Comparison of ENCODE assay signal across 17 cellular contexts in genomic region chr4:167415461-167415860, GRCh38.
DNase-seq lines count a peak whose midpoint lies in the region; ATAC-seq, FAIRE-seq and TF ChIP-seq lines count a peak whose summit lies in the region.
"Had no signal": no experiment of that assay in that cellular context is flagged by ENCODE, and none has a peak within 500 bp of the region (broad histone marks: within the 10 kb centered on the region; RNA-seq: fewer than 3 reads in every experiment).

No MANE protein-coding gene starts in this region.

- TF ChIP-seq POLR2A in A549 (IDR thresholded peaks at IDR 0.05; ENCODE audit: low read length): no peak
- no peak for TF ChIP-seq POLR2A in K562 (conservative IDR thresholded peaks at IDR 0.05)

- CTCF ChIA-PET in A549 (lab: Yijun Ruan, JAX): no interaction called here
- CTCF ChIA-PET in K562 (lab: Yijun Ruan, JAX; ENCODE audit: low intra/inter-chr PET ratio): no interaction called here

- H3K4me2 ChIP-seq in A549: no peak overlapping the region
- no peak overlapping the region for H3K4me2 ChIP-seq in K562 (ENCODE audit: insufficient read depth, low read length)
- H3K4me2 ChIP-seq: BLaER1 treated with 17β-estradiol and CSF1 and Interleukin-3, amounts not matched to agents 10 nM and 100 nM had no signal

- no peak overlapping the region for H3K9ac ChIP-seq in K562 (ENCODE audit: insufficient read depth in 1 of 2, low read depth in 2 of 2, low read length in 2 of 2)
- H3K9ac ChIP-seq: BLaER1 treated with 17β-estradiol and CSF1 and Interleukin-3, amounts not matched to agents 10 nM and 100 nM had no signal

- FAIRE-seq in A549 (lab: Jason Lieb, UNC) (no peak), K562 (lab: Jason Lieb, UNC) (no peak), islet of Langerhans (lab: Jason Lieb, UNC) (peak; percentile 69)
- FAIRE-seq: D721Med, GM12891 had no signal

- intact Hi-C loops in K562 (cut with micrococcal nuclease): no loop called here

- H3K9me1 ChIP-seq in K562 (ENCODE audit: control insufficient read depth, insufficient read depth, low read length): no peaks in the 10 kb centered on the region

- H3K36me3 ChIP-seq in K562 (ENCODE audit: control insufficient read depth, insufficient read depth, low read length): no peaks in the 10 kb centered on the region
- H3K36me3 ChIP-seq: BLaER1 treated with 17β-estradiol and CSF1 and Interleukin-3, amounts not matched to agents 10 nM and 100 nM had no signal

- H3K27ac ChIP-seq in A549 (no peak overlapping the region), K562 (ENCODE audit: extremely low read depth, low read depth, low read length) (no peak overlapping the region)
- H3K27ac ChIP-seq: BLaER1 treated with 17β-estradiol and CSF1 and Interleukin-3, amounts not matched to agents 10 nM and 100 nM; C4-2B had no signal

- no peak for TF ChIP-seq EP300 in A549 (IDR thresholded peaks at IDR 0.05)
- TF ChIP-seq EP300 in K562 (IDR thresholded peaks at IDR 0.05; ENCODE audit: low read length): no peak

- no peaks in the 10 kb centered on the region for H3K27me3 ChIP-seq in K562 (ENCODE audit: control insufficient read depth in 2 of 2, insufficient read depth in 2 of 2, low read length in 2 of 2)
- H3K27me3 ChIP-seq: BLaER1 treated with 17β-estradiol and CSF1 and Interleukin-3, amounts not matched to agents 10 nM and 100 nM had no signal

- WGBS in A549 (ENCODE audit: missing lambda C conversion rate): 42% methylated on average over 4 of the region's 4 CpGs
- 0% methylated on average over 4 of the region's 4 CpGs for WGBS in K562 (ENCODE audit: insufficient coverage, low coverage, missing lambda C conversion rate)

- POLR2A ChIA-PET in A549 (lab: Yijun Ruan, JAX) (no interaction called here), K562 (lab: Yijun Ruan, JAX) (no interaction called here)

- TF ChIP-seq RAD21 in A549 (conservative IDR thresholded peaks at IDR 0.05 in 1 of 2, IDR thresholded peaks at IDR 0.05 in 1 of 2): no peak
- TF ChIP-seq RAD21 in K562 (CRISPR knock-in tag; conservative IDR thresholded peaks at IDR 0.05 in 1 of 2, IDR thresholded peaks at IDR 0.05 in 1 of 2): no peak

- no peaks in the 10 kb centered on the region for H3K4me1 ChIP-seq in A549
- H3K4me1 ChIP-seq in K562 (replicated peaks in 1 of 2; ENCODE audit: control insufficient read depth in 2 of 2, insufficient read depth in 2 of 2, low read length in 2 of 2): no peaks in the 10 kb centered on the region
- H3K4me1 ChIP-seq: BLaER1 treated with 17β-estradiol and CSF1 and Interleukin-3, amounts not matched to agents 10 nM and 100 nM; Caco-2 had no signal

- H3K4me3 ChIP-seq in A549 (no peak overlapping the region), K562 (no peak overlapping the region)
- H3K4me3 ChIP-seq: BLaER1 treated with 17β-estradiol and CSF1 and Interleukin-3, amounts not matched to agents 10 nM and 100 nM had no signal

- H3K9me3 ChIP-seq in A549 (no peaks in the 10 kb centered on the region), K562 (replicated peaks; ENCODE audit: control insufficient read depth, insufficient read depth, low read depth, low read length) (no peaks in the 10 kb centered on the region)
- H3K9me3 ChIP-seq: BLaER1 treated with 17β-estradiol and CSF1 and Interleukin-3, amounts not matched to agents 10 nM and 100 nM; Caco-2 had no signal

- TF ChIP-seq CTCF in A549 (IDR thresholded peaks at IDR 0.05) (no peak), K562 (IDR thresholded peaks at IDR 0.05 in 2 of 3, conservative IDR thresholded peaks at IDR 0.05 in 1 of 3; ENCODE audit: insufficient read depth in 2 of 3, low read depth in 1 of 3, low read length in 3 of 3) (no peak)

- in situ Hi-C loops in K562 (cut with MboI): no loop called here

- H3K79me2 ChIP-seq in K562 (ENCODE audit: control insufficient read depth, insufficient read depth, low read length): no peaks in the 10 kb centered on the region

- no peaks in the 10 kb centered on the region for H4K20me1 ChIP-seq in K562 (replicated peaks; ENCODE audit: control insufficient read depth, insufficient read depth, low read length)
- H4K20me1 ChIP-seq: BLaER1 treated with 17β-estradiol and CSF1 and Interleukin-3, amounts not matched to agents 10 nM and 100 nM had no signal

- no TSS peak for BruUV-seq in K562 (replicated peaks; lab: Mats Ljungman, UMichigan)

- ATAC-seq in A549: no peak
- no peak for ATAC-seq in K562
- ATAC-seq: CD8-positive, alpha-beta T cell had no signal

- no peak overlapping the region for H2AFZ ChIP-seq in K562 (ENCODE audit: low read depth, low read length)

- DNase-seq in A549 (ENCODE audit: low read depth in 1 of 2, low spot score in 1 of 2) (no peak), K562 (ENCODE audit: extremely low read depth in 1 of 4, low spot score in 3 of 4) (no peak), HT-29 (ENCODE audit: low spot score) (no peak), NCI-H526 (lab: John Stamatoyannopoulos, UW) (no peak)
- DNase-seq: 8988T; AML-193; Caco-2; Calu3; CD4-positive, alpha-beta T cell; CD8-positive, alpha-beta T cell; DMS79 treated with DMSO at 0.1 percent for 48 hours; GF-D8 had no signal

TF ChIP-seq in A549, 52 proteins besides CTCF, POLR2A, EP300 and RAD21:
- TF ChIP-seq NR3C1 (IDR thresholded peaks at IDR 0.05) (no peak), MAFK (IDR thresholded peaks at IDR 0.05; ENCODE audit: partially characterized antibody) (peak; percentile 18), FOSB (CRISPR knock-in tag; IDR thresholded peaks at IDR 0.05) (no peak)
TF ChIP-seq in A549: peak in this region for 1.

TF ChIP-seq in K562, 482 proteins besides CTCF, POLR2A, EP300 and RAD21:
- TF ChIP-seq RBM15 (IDR thresholded peaks at IDR 0.05; ENCODE audit: insufficient read depth, low read length) (no peak), ZNF316 (IDR thresholded peaks at IDR 0.05) (peak; percentile 37; the same call in 1 of the 2 replicates), TSC22D4 (tag; IDR thresholded peaks at IDR 0.05) (no peak), KLF10 (CRISPR knock-in tag; IDR thresholded peaks at IDR 0.05) (no peak), SRSF7 (optimal IDR thresholded peaks at IDR 0.05; ENCODE audit: low read depth, low read length) (no peak), HMG20A (CRISPR knock-in tag; conservative IDR thresholded peaks at IDR 0.05) (no peak), TAF9B (IDR thresholded peaks at IDR 0.05; ENCODE audit: partially characterized antibody) (no peak), TCFL5 (CRISPR knock-in tag; conservative IDR thresholded peaks at IDR 0.05) (no peak), ETV6 (IDR thresholded peaks at IDR 0.05; ENCODE audit: borderline replicate concordance in 1 of 2, low read depth in 2 of 2, low read length in 1 of 2) (no peak), ETV6 (CRISPR knock-in tag; IDR thresholded peaks at IDR 0.05; ENCODE audit: borderline replicate concordance) (no peak)

Comparison
In these comparisons a context has a peak if more than half of its experiments do, and no peak if none do; other contexts are left out.
1. Of the 35 proteins assayed by ChIP-seq in both K562 and A549: peak only in K562: none; only in A549: MAFK; in both: none; in neither: 34.